Comparison of ENCODE assay signal across 2 cellular contexts in genomic region chr11:28105869-28106268, GRCh38.
A peak's percentile ranks its signal among the peaks of the same experiment; 100 is the strongest.
TF ChIP-seq lines count a peak whose summit lies in the region.

No MANE protein-coding gene starts in this region.

TF ChIP-seq in A549, 52 proteins besides CTCF, POLR2A, EP300 and RAD21:
- TF ChIP-seq HES2 (IDR thresholded peaks at IDR 0.05) (no peak), CHD4 (IDR thresholded peaks at IDR 0.05; ENCODE audit: borderline replicate concordance) (no peak), BCL3 (IDR thresholded peaks at IDR 0.05) (no peak), CBX2 (IDR thresholded peaks at IDR 0.05; ENCODE audit: borderline replicate concordance, low read depth) (no peak), USF2 (IDR thresholded peaks at IDR 0.05) (peak; percentile 97)

TF ChIP-seq in H1, 55 proteins besides CTCF, POLR2A, EP300 and RAD21:
- TF ChIP-seq POU5F1 (IDR thresholded peaks at IDR 0.05; ENCODE audit: low read depth, low read length) (no peak), USF2 (IDR thresholded peaks at IDR 0.05; ENCODE audit: low read length) (peak; percentile 38; the same call in 1 of the 2 replicates)
TF ChIP-seq in H1: peak in this region for 1.
